In genomic region chr4:36348403-36348938, GRCh38 we compare ENCODE assay signal across 1 cellular context.
A peak's percentile ranks its signal among the peaks of the same experiment; 100 is the strongest.
TF ChIP-seq lines count a peak whose summit lies in the region.

No MANE protein-coding gene starts in this region.

TF ChIP-seq in GM12878, 131 proteins besides CTCF, POLR2A, EP300 and RAD21 (continued from another document):
- TF ChIP-seq ZBTB11 (CRISPR knock-in tag; IDR thresholded peaks at IDR 0.05): no peak
- TF ChIP-seq PML (IDR thresholded peaks at IDR 0.05; ENCODE audit: low read length): peak; percentile 53; the same call in 1 of the 2 replicates
